25 cellular contexts compared by ENCODE assay signal in genomic region chr16:2198283-2198682, GRCh38. TPM values are rescaled to one million over a fixed set of nuclear protein-coding genes. Genes with fewer than 3 reads are reported as not detected.
DNase-seq lines count a peak whose midpoint lies in the region; ATAC-seq and TF ChIP-seq lines count a peak whose summit lies in the region.
"Had no signal": no experiment of that assay in that cellular context is flagged by ENCODE, and none has a peak within 500 bp of the region (broad histone marks: within the 10 kb centered on the region; RNA-seq: fewer than 3 reads in every experiment).

No MANE protein-coding gene starts in this region.

- POLR2A ChIA-PET in CD4-positive, alpha-beta memory T cell (lab: Charles Lee; ENCODE audit: partially characterized antibody), result interaction anchor here (0.6 kb wide), 1 partner anchor 10 kb away, joined by 3 read pairs; no protein-coding TSS in a partner anchor
- POLR2A ChIA-PET in HEK293 (lab: Yijun Ruan, JAX), result no interaction called here
- POLR2A ChIA-PET in activated CD4-positive, alpha-beta memory T cell treated with anti-CD3 and anti-CD28 coated beads, Interleukin-2, amount 10 ng/mL, durations not matched to agents 7 days and 5 days (lab: Charles Lee), result no interaction called here

- peaks cover 30% of the 10 kb centered on the region for H3K27me3 ChIP-seq in CD4-positive, alpha-beta memory T cell (ENCODE audit: insufficient read depth, low read length)

- no peaks in the 10 kb centered on the region for H3K36me3 ChIP-seq in CD4-positive, alpha-beta memory T cell (ENCODE audit: insufficient read depth, low read length)
- H3K36me3 ChIP-seq in HEK293 (ENCODE audit: control insufficient read depth in 2 of 2, insufficient read depth in 1 of 2, low read length in 2 of 2), result no peaks in the 10 kb centered on the region
- H3K36me3 ChIP-seq: cardiac muscle cell had no signal

- no peaks in the 10 kb centered on the region for H3K36me3 Mint-ChIP-seq in CD4-positive, alpha-beta memory T cell
- H3K36me3 Mint-ChIP-seq in brain (no peaks in the 10 kb centered on the region), nephron (ENCODE audit: low read depth) (no peaks in the 10 kb centered on the region)
- no peaks in the 10 kb centered on the region for H3K36me3 Mint-ChIP-seq in activated CD4-positive, alpha-beta memory T cell treated with anti-CD3 and anti-CD28 coated beads, Interleukin-2, amount 10 ng/mL, durations not matched to agents 7 days and 5 days (ENCODE audit: low read depth)
- H3K36me3 Mint-ChIP-seq in T-helper 2 cell treated with Interferon-gamma antibody and Interleukin-4, amounts not matched to agents 5 μg/mL and 100 μg/mL, for 36 hours (ENCODE audit: low read depth), result no peaks in the 10 kb centered on the region
- H3K36me3 Mint-ChIP-seq: activated CD4-positive, alpha-beta memory T cell treated with anti-CD3 and anti-CD28 coated beads for 36 hours; CD14-positive monocyte had no signal

- peaks cover 16 to 17% of the 10 kb centered on the region in 2 donors for H3K27me3 Mint-ChIP-seq in CD4-positive, alpha-beta memory T cell
- H3K27me3 Mint-ChIP-seq in brain (peaks cover 15% of the 10 kb centered on the region), nephron (ENCODE audit: low read depth) (peaks cover 32% of the 10 kb centered on the region)
- peaks cover 50% of the 10 kb centered on the region for H3K27me3 Mint-ChIP-seq in activated CD4-positive, alpha-beta memory T cell treated with anti-CD3 and anti-CD28 coated beads, Interleukin-2, amount 10 ng/mL, durations not matched to agents 7 days and 5 days
- H3K27me3 Mint-ChIP-seq in T-helper 2 cell treated with Interferon-gamma antibody and Interleukin-4, amounts not matched to agents 5 μg/mL and 100 μg/mL, for 36 hours (ENCODE audit: low read depth), result peaks cover 46% of the 10 kb centered on the region

- H3K27ac ChIP-seq in CD4-positive, alpha-beta memory T cell (ENCODE audit: low read depth, low read length), result no peak overlapping the region
- no peak overlapping the region for H3K27ac ChIP-seq in HEK293 (ENCODE audit: extremely low read depth, low read depth, low read length)
- H3K27ac ChIP-seq: cardiac muscle cell, GM23248 had no signal

- H3K9me3 Mint-ChIP-seq in CD4-positive, alpha-beta memory T cell, result no peaks in the 10 kb centered on the region
- peaks cover 0 to 3% (median under 1%) of the 10 kb centered on the region in 5 experiments for H3K9me3 Mint-ChIP-seq in brain
- H3K9me3 Mint-ChIP-seq in nephron, result no peaks in the 10 kb centered on the region
- H3K9me3 Mint-ChIP-seq in activated CD4-positive, alpha-beta memory T cell treated with anti-CD3 and anti-CD28 coated beads, Interleukin-2, amount 10 ng/mL, durations not matched to agents 7 days and 5 days, result no peaks in the 10 kb centered on the region
- H3K9me3 Mint-ChIP-seq in T-helper 2 cell treated with Interferon-gamma antibody and Interleukin-4, amounts not matched to agents 5 μg/mL and 100 μg/mL, for 36 hours, result no peaks in the 10 kb centered on the region
- H3K9me3 Mint-ChIP-seq: activated CD4-positive, alpha-beta memory T cell treated with anti-CD3 and anti-CD28 coated beads for 36 hours; IgD-negative memory B cell; stimulated activated naive CD8-positive, alpha-beta T cell treated with anti-CD3 and anti-CD28 coated beads, Interleukin-15, Interleukin-2, amounts not matched to agents 100 ng/mL and 50 ng/mL, for 24 hours had no signal

- peaks cover 2 to 13% (median 7%) of the 10 kb centered on the region in 4 donors for H3K4me1 Mint-ChIP-seq in CD4-positive, alpha-beta memory T cell
- H3K4me1 Mint-ChIP-seq in brain (peaks cover 13% of the 10 kb centered on the region), nephron (peaks cover 6% of the 10 kb centered on the region)
- H3K4me1 Mint-ChIP-seq in activated CD4-positive, alpha-beta memory T cell treated with anti-CD3 and anti-CD28 coated beads, Interleukin-2, amount 10 ng/mL, durations not matched to agents 7 days and 5 days, result peaks cover 3% of the 10 kb centered on the region
- H3K4me1 Mint-ChIP-seq in T-helper 2 cell treated with Interferon-gamma antibody and Interleukin-4, amounts not matched to agents 5 μg/mL and 100 μg/mL, for 36 hours (ENCODE audit: low read depth), result no peaks in the 10 kb centered on the region

- peaks cover 11% of the 10 kb centered on the region for H3K4me1 ChIP-seq in CD4-positive, alpha-beta memory T cell (ENCODE audit: insufficient read depth, low read length)
- peaks cover 9% of the 10 kb centered on the region; the same call in 1 of the 2 replicates for H3K4me1 ChIP-seq in HEK293 (ENCODE audit: control insufficient read depth, insufficient read depth, low read length)

- CTCF ChIA-PET in CD4-positive, alpha-beta memory T cell (lab: Charles Lee; ENCODE audit: partially characterized antibody), result interaction anchor here (1.0 kb wide), 1 partner anchor 53 kb away, joined by 4 read pairs; the partner anchor contains the start of gene ECI1
- CTCF ChIA-PET in HEK293 (lab: Yijun Ruan, JAX), result interaction anchor here (0.7 to 0.8 kb wide), 2 partner anchors 241 to 303 kb away, joined by 3 read pairs; no protein-coding TSS in a partner anchor
- CTCF ChIA-PET in activated CD4-positive, alpha-beta memory T cell treated with anti-CD3 and anti-CD28 coated beads, Interleukin-2, amount 10 ng/mL, durations not matched to agents 7 days and 5 days (lab: Charles Lee), result no interaction called here

- no peak overlapping the region for H3K27ac Mint-ChIP-seq in CD4-positive, alpha-beta memory T cell
- peak overlapping the region; percentile 15 to 82 (median 57) for H3K27ac Mint-ChIP-seq in brain
- no peak overlapping the region for H3K27ac Mint-ChIP-seq in nephron
- no peak overlapping the region for H3K27ac Mint-ChIP-seq in activated CD4-positive, alpha-beta memory T cell treated with anti-CD3 and anti-CD28 coated beads, Interleukin-2, amount 10 ng/mL, durations not matched to agents 7 days and 5 days
- H3K27ac Mint-ChIP-seq in T-helper 2 cell treated with Interferon-gamma antibody and Interleukin-4, amounts not matched to agents 5 μg/mL and 100 μg/mL, for 36 hours, result no peak overlapping the region
- H3K27ac Mint-ChIP-seq: activated CD4-positive, alpha-beta memory T cell treated with anti-CD3 and anti-CD28 coated beads for 36 hours; IgD-negative memory B cell; stimulated activated naive CD8-positive, alpha-beta T cell treated with anti-CD3 and anti-CD28 coated beads, Interleukin-15, Interleukin-2, amounts not matched to agents 100 ng/mL and 50 ng/mL, for 24 hours had no signal

- H3K4me3 ChIP-seq in CD4-positive, alpha-beta memory T cell (ENCODE audit: low read length in 2 of 2), result no peak overlapping the region
- H3K4me3 ChIP-seq in HEK293 (ENCODE audit: low read depth, low read length), result no peak overlapping the region
- H3K4me3 ChIP-seq: cardiac muscle cell, GM23248, lung had no signal

- TF ChIP-seq CTCF in HEK293 (tag by site-specific recombination; IDR thresholded peaks at IDR 0.05), result no peak
- no peak for TF ChIP-seq CTCF in brain (conservative IDR thresholded peaks at IDR 0.05)
- no peak for TF ChIP-seq CTCF in nephron (IDR thresholded peaks at IDR 0.05; ENCODE audit: unreplicated experiment in 3 of 3)

- DNase-seq in CD4-positive, alpha-beta memory T cell, result no peak
- DNase-seq in activated CD4-positive, alpha-beta memory T cell treated with anti-CD3 and anti-CD28 coated beads, Interleukin-2, amount 10 ng/mL, durations not matched to agents 7 days and 5 days, result no peak
- no peak for DNase-seq in NCI-H1417 (lab: John Stamatoyannopoulos, UW)
- no peak for DNase-seq in T-helper 2 cell treated with Interferon-gamma antibody and Interleukin-4, amounts not matched to agents 5 μg/mL and 100 μg/mL, for 36 hours (ENCODE audit: low spot score)
- DNase-seq: activated CD4-positive, alpha-beta memory T cell treated with anti-CD3 and anti-CD28 coated beads for 36 hours; activated CD8-positive, alpha-beta memory T cell treated with anti-CD3 and anti-CD28 coated beads, Interleukin-2, amount 50 U/mL, for 48 hours; anterior cingulate cortex; GM23248; NCI-H1048; NCI-H187 treated with DMSO at 0.1 percent for 48 hours; NCI-H524 treated with DMSO at 0.1 percent for 48 hours; NK-92 treated with Interleukin-12 subunit alpha and Interleukin-12 subunit beta, amount 100 ng/mL, for 24 hours; nucleus accumbens; Right ventricle myocardium superior; stimulated activated CD4-positive, alpha-beta T cell treated with anti-CD3 and anti-CD28 coated beads, Interleukin-15, amount 100 ng/mL, for 24 hours; T1000 had no signal

- ATAC-seq in GM21526 (IDR thresholded peaks at IDR 0.05; ENCODE audit: low FRiP score, unreplicated experiment), result no peak

- intact Hi-C loops in CD4-positive, alpha-beta memory T cell (cut with micrococcal nuclease), result no loop called here

- H3K4me3 Mint-ChIP-seq in CD4-positive, alpha-beta memory T cell, result peak overlapping the region in 6 of 8 donors; percentile 6 to 67 (median 56)
- peak overlapping the region; percentile 65 to 84 (median 74) for H3K4me3 Mint-ChIP-seq in brain
- peak overlapping the region; percentile 77 to 84 (median 84) for H3K4me3 Mint-ChIP-seq in nephron
- no peak overlapping the region for H3K4me3 Mint-ChIP-seq in activated CD4-positive, alpha-beta memory T cell treated with anti-CD3 and anti-CD28 coated beads, Interleukin-2, amount 10 ng/mL, durations not matched to agents 7 days and 5 days
- no peak overlapping the region for H3K4me3 Mint-ChIP-seq in T-helper 2 cell treated with Interferon-gamma antibody and Interleukin-4, amounts not matched to agents 5 μg/mL and 100 μg/mL, for 36 hours
- H3K4me3 Mint-ChIP-seq: activated CD4-positive, alpha-beta memory T cell treated with anti-CD3 and anti-CD28 coated beads for 36 hours; stimulated activated naive CD8-positive, alpha-beta T cell treated with anti-CD3 and anti-CD28 coated beads, Interleukin-15, Interleukin-2, amounts not matched to agents 100 ng/mL and 50 ng/mL, for 24 hours had no signal

- H3K9me3 ChIP-seq in CD4-positive, alpha-beta memory T cell (ENCODE audit: control insufficient read depth in 1 of 2, low read length in 2 of 2), result no peaks in the 10 kb centered on the region
- no peaks in the 10 kb centered on the region for H3K9me3 ChIP-seq in HEK293 (ENCODE audit: control insufficient read depth, insufficient read depth, low read depth, low read length)

RNA-seq across cellular contexts. Expression of gene CASKIN1, which starts 1.9 kb away (rescaled TPM):
- not detected for total RNA-seq in CD4-positive, alpha-beta memory T cell
- not detected for polyA plus RNA-seq in CD4-positive, alpha-beta memory T cell
- polyA plus RNA-seq in brain (ENCODE audit: insufficient read depth, low read depth, low replicate concordance), result 17.2 TPM
- total RNA-seq in activated CD4-positive, alpha-beta memory T cell treated with anti-CD3 and anti-CD28 coated beads, Interleukin-2, amount 10 ng/mL, durations not matched to agents 7 days and 5 days, result 1 to 10 TPM in 1 of 2 experiments, under 1 TPM in 1; 0.18 to 1.4 TPM
- total RNA-seq: GM23248 had no signal
- polyA plus RNA-seq: CD14-positive monocyte, GM23248, IgD-negative memory B cell had no signal

RNA-seq across cellular contexts. Expression of gene MLST8, which starts 7.0 kb away (rescaled TPM):
- 10 to 100 TPM; 28.1 to 31.1 TPM for total RNA-seq in CD4-positive, alpha-beta memory T cell
- polyA plus RNA-seq in CD4-positive, alpha-beta memory T cell, result 10 to 100 TPM; 27.4 to 34.7 TPM
- 131 TPM for polyA plus RNA-seq in brain (ENCODE audit: insufficient read depth, low read depth, low replicate concordance)
- 10 to 100 TPM; 32.6 to 33.7 TPM for total RNA-seq in activated CD4-positive, alpha-beta memory T cell treated with anti-CD3 and anti-CD28 coated beads, Interleukin-2, amount 10 ng/mL, durations not matched to agents 7 days and 5 days

RNA-seq across cellular contexts. Expression of gene BRICD5, which starts 12.4 kb away (rescaled TPM):
- 10 to 100 TPM; 32.4 to 33.4 TPM for total RNA-seq in CD4-positive, alpha-beta memory T cell
- polyA plus RNA-seq in CD4-positive, alpha-beta memory T cell, result under 1 TPM in 1 of 2 donors, not detected in 1; 0.39 TPM
- 5.1 TPM for polyA plus RNA-seq in brain (ENCODE audit: insufficient read depth, low read depth, low replicate concordance)
- total RNA-seq in activated CD4-positive, alpha-beta memory T cell treated with anti-CD3 and anti-CD28 coated beads, Interleukin-2, amount 10 ng/mL, durations not matched to agents 7 days and 5 days, result 10 to 100 TPM; 10.3 to 12.5 TPM
- polyA plus RNA-seq: CD14-positive monocyte had no signal

RNA-seq across cellular contexts. Expression of gene PGP, which starts 16.4 kb away (rescaled TPM):
- 10 to 100 TPM; 26.5 to 27.3 TPM for total RNA-seq in CD4-positive, alpha-beta memory T cell
- 10 to 100 TPM in 1 of 2 donors, 1 to 10 TPM in 1; 7.8 to 12.8 TPM for polyA plus RNA-seq in CD4-positive, alpha-beta memory T cell
- 16.7 TPM for polyA plus RNA-seq in brain (ENCODE audit: insufficient read depth, low read depth, low replicate concordance)
- total RNA-seq in activated CD4-positive, alpha-beta memory T cell treated with anti-CD3 and anti-CD28 coated beads, Interleukin-2, amount 10 ng/mL, durations not matched to agents 7 days and 5 days, result 10 to 100 TPM; 17.9 to 19.2 TPM

RNA-seq across cellular contexts. Expression of gene E4F1, which starts 25.1 kb away (rescaled TPM):
- 10 to 100 TPM; 46.5 to 49.7 TPM for total RNA-seq in CD4-positive, alpha-beta memory T cell
- 10 to 100 TPM in 1 of 2 donors, 1 to 10 TPM in 1; 6.7 to 20.9 TPM for polyA plus RNA-seq in CD4-positive, alpha-beta memory T cell
- 20.9 TPM for polyA plus RNA-seq in brain (ENCODE audit: insufficient read depth, low read depth, low replicate concordance)
- 10 to 100 TPM; 26.3 to 29.4 TPM for total RNA-seq in activated CD4-positive, alpha-beta memory T cell treated with anti-CD3 and anti-CD28 coated beads, Interleukin-2, amount 10 ng/mL, durations not matched to agents 7 days and 5 days

Comparison
In these comparisons a context has a peak if more than half of its experiments do, and no peak if none do; other contexts are left out.
1. H3K27ac Mint-ChIP-seq: peak in brain (5 of 5); none in CD4-positive, alpha-beta memory T cell (0 of 7), nephron (0 of 3), activated CD4-positive, alpha-beta memory T cell treated with anti-CD3 and anti-CD28 coated beads, Interleukin-2, amount 10 ng/mL, durations not matched to agents 7 days and 5 days (single experiment) and T-helper 2 cell treated with Interferon-gamma antibody and Interleukin-4, amounts not matched to agents 5 μg/mL and 100 μg/mL, for 36 hours (single experiment).
2. H3K4me3 Mint-ChIP-seq: peak in CD4-positive, alpha-beta memory T cell (6 of 8), brain (5 of 5) and nephron (3 of 3); none in activated CD4-positive, alpha-beta memory T cell treated with anti-CD3 and anti-CD28 coated beads, Interleukin-2, amount 10 ng/mL, durations not matched to agents 7 days and 5 days (single experiment) and T-helper 2 cell treated with Interferon-gamma antibody and Interleukin-4, amounts not matched to agents 5 μg/mL and 100 μg/mL, for 36 hours (single experiment).